29 cellular contexts compared by ENCODE assay signal in genomic region chr5:88214655-88215054, GRCh38. TPM values are rescaled to one million over a fixed set of nuclear protein-coding genes. Genes with fewer than 3 reads are reported as not detected.
A peak's percentile ranks its signal among the peaks of the same experiment; 100 is the strongest.
DNase-seq lines count a peak whose midpoint lies in the region; ATAC-seq, FAIRE-seq and TF ChIP-seq lines count a peak whose summit lies in the region.
"Had no signal": no experiment of that assay in that cellular context is flagged by ENCODE, and none has a peak within 500 bp of the region (broad histone marks: within the 10 kb centered on the region; RNA-seq: fewer than 3 reads in every experiment).

No MANE protein-coding gene starts in this region.

- H3K9ac ChIP-seq in GM12878 (ENCODE audit: control insufficient read depth, insufficient read depth, low read length), result no peak overlapping the region

- no peaks in the 10 kb centered on the region for H4K20me1 ChIP-seq in GM12878 (ENCODE audit: control insufficient read depth, insufficient read depth)

- peaks cover 2 to 21% of the 10 kb centered on the region in 2 experiments; a peak in 3 of 4 replicates for H3K36me3 ChIP-seq in GM12878 (ENCODE audit: control insufficient read depth in 2 of 2, insufficient read depth in 2 of 2, low read length in 1 of 2)

- intact Hi-C loops in GM12878 (cut with micrococcal nuclease; ENCODE audit: unreplicated experiment), result no loop called here

- POLR2A ChIA-PET in GM12878 (lab: Charles Lee), result no interaction called here

- BruUV-seq in GM12878 (replicated peaks; lab: Mats Ljungman, UMichigan), result no TSS peak

- FAIRE-seq in GM12878 (lab: Jason Lieb, UNC), result no peak
- FAIRE-seq: endometrium, islet of Langerhans had no signal

- no peaks in the 10 kb centered on the region for H3K79me2 ChIP-seq in GM12878 (ENCODE audit: control insufficient read depth, insufficient read depth, low read length)

- TF ChIP-seq EP300 in GM12878 (IDR thresholded peaks at IDR 0.05; ENCODE audit: borderline replicate concordance in 1 of 2, control insufficient read depth in 1 of 2, low read depth in 2 of 2, low read length in 2 of 2), result no peak

- peak overlapping the region; percentile 13; the same call in 1 of the 2 replicates for H3K27ac ChIP-seq in GM12878 (ENCODE audit: control insufficient read depth, insufficient read depth)
- H3K27ac ChIP-seq: esophagus muscularis mucosa, foreskin keratinocyte, HL-60, left ventricle myocardium inferior, skin epidermis, suprapubic skin, WERI-Rb-1 had no signal

- no peak for TF ChIP-seq RAD21 in GM12878 (IDR thresholded peaks at IDR 0.05; ENCODE audit: insufficient read depth, low read depth, low read length)

- TF ChIP-seq POLR2A in GM12878 (IDR thresholded peaks at IDR 0.05; ENCODE audit: low read depth, low read length), result no peak

- no peak overlapping the region for H3K4me2 ChIP-seq in GM12878 (ENCODE audit: control insufficient read depth, insufficient read depth)

- CTCF ChIA-PET in GM12878 (lab: Yijun Ruan, JAX), result interaction anchor here (1.2 to 1.5 kb wide), 2 partner anchors 17 to 442 kb away, joined by 3 to 5 read pairs; no protein-coding TSS in a partner anchor

- H3K27me3 ChIP-seq in GM12878 (replicated peaks in 1 of 2; ENCODE audit: control insufficient read depth in 2 of 2, insufficient read depth in 2 of 2, low read length in 1 of 2), result no peaks in the 10 kb centered on the region
- H3K27me3 ChIP-seq: esophagus muscularis mucosa, foreskin keratinocyte, suprapubic skin had no signal

- ATAC-seq in GM18498 (IDR thresholded peaks at IDR 0.05; ENCODE audit: unreplicated experiment) (peak; percentile 61), GM21619 (IDR thresholded peaks at IDR 0.05; ENCODE audit: unreplicated experiment) (peak; percentile 60), HG02938 (IDR thresholded peaks at IDR 0.05; ENCODE audit: unreplicated experiment) (peak; percentile 47), GM12878 (no peak)
- ATAC-seq: foreskin keratinocyte had no signal

- TF ChIP-seq CTCF in GM12878 (IDR thresholded peaks at IDR 0.05 in 2 of 3, conservative IDR thresholded peaks at IDR 0.05 in 1 of 3; ENCODE audit: control insufficient read depth in 2 of 3, extremely low read depth in 1 of 3, insufficient read depth in 1 of 3, low read depth in 3 of 3, low read length in 3 of 3), result no peak

- no peaks in the 10 kb centered on the region; the same call in 1 of the 2 replicates for H3K4me1 ChIP-seq in GM12878 (ENCODE audit: control insufficient read depth, insufficient read depth, low read length)
- H3K4me1 ChIP-seq: esophagus muscularis mucosa, foreskin keratinocyte, left ventricle myocardium inferior had no signal

- RAD21 ChIA-PET in GM12878 (lab: Charles Lee; ENCODE audit: unreplicated experiment), result no interaction called here

- SMC1A ChIA-PET in GM12878 (lab: Charles Lee; ENCODE audit: uncharacterized antibody, unreplicated experiment), result no interaction called here

- DNase-seq in GM12878 (ENCODE audit: low read depth, low spot score) (no peak), OCI-M1 (lab: John Stamatoyannopoulos, UW) (no peak), AG20443 (ENCODE audit: low spot score) (no peak), AG08395 (ENCODE audit: low spot score) (no peak), amniotic stem cell (lab: John Stamatoyannopoulos, UW) (no peak)
- DNase-seq: activated CD4-positive, alpha-beta T cell treated with anti-CD3 and anti-CD28 coated beads, Interleukin-2, amount 10 ng/mL, durations not matched to agents 7 days and 5 days; activated naive CD4-positive, alpha-beta T cell treated with Interleukin-2 at 50 U/mL for 16 hours; activated T-cell treated with anti-CD3 and anti-CD28 coated beads, Interleukin-2, amount 50 U/mL, for 48 hours; CD4-positive, alpha-beta memory T cell; foreskin keratinocyte; H7; head of caudate nucleus; KG1; left ventricle myocardium inferior; mesenchymal stem cell; NCI-H1092 treated with DMSO at 0.1 percent for 48 hours; NCI-H1694 treated with DMSO at 0.1 percent for 48 hours; stimulated activated naive CD4-positive, alpha-beta T cell; T1000; WERI-Rb-1 had no signal

- H3K9me3 ChIP-seq in GM12878 (replicated peaks; ENCODE audit: control insufficient read depth, insufficient read depth, low read length), result no peaks in the 10 kb centered on the region
- H3K9me3 ChIP-seq: esophagus muscularis mucosa, left ventricle myocardium inferior, suprapubic skin had no signal

- no peak overlapping the region for H3K4me3 ChIP-seq in GM12878
- H3K4me3 ChIP-seq: esophagus muscularis mucosa, left ventricle myocardium inferior, skin epidermis, suprapubic skin had no signal

- no peak overlapping the region for H2AFZ ChIP-seq in GM12878 (ENCODE audit: control insufficient read depth, low read depth, low read length)

- in situ Hi-C loops in GM12878 (cut with MboI), result no loop called here

TF ChIP-seq in GM12878, 131 proteins besides CTCF, POLR2A, EP300 and RAD21 (continues in another document):
- no peak for TF ChIP-seq SIX5 (IDR thresholded peaks at IDR 0.05; ENCODE audit: low read depth, low read length, severe bottlenecking)
- no peak for TF ChIP-seq HDGF (IDR thresholded peaks at IDR 0.05)
- TF ChIP-seq MYC (IDR thresholded peaks at IDR 0.05; ENCODE audit: insufficient read depth, insufficient read length, insufficient replicate concordance, low read length, severe bottlenecking), result no peak
- TF ChIP-seq CEBPZ (IDR thresholded peaks at IDR 0.05; ENCODE audit: low read depth, low read length), result no peak
- TF ChIP-seq SMARCA5 (IDR thresholded peaks at IDR 0.05), result no peak
- no peak for TF ChIP-seq SRF (IDR thresholded peaks at IDR 0.05; ENCODE audit: low read depth in 2 of 2, low read length in 2 of 2)

RNA-seq across cellular contexts. Expression of gene TMEM161B, which starts 54.0 kb away (rescaled TPM):
- 191 and 196 TPM in 2 replicates for total RNA-seq in GM12878 (2013; cell fraction: nucleolus; rRNA removed)
- total RNA-seq in GM12878 (2014; rRNA removed), result 26.1 and 30.5 TPM in 2 replicates
- 33.2 and 35.3 TPM in 2 replicates for total RNA-seq in GM12878 (2014; rRNA removed; fragmentation: Illumina TruSeq; extraction: Trizol)
- total RNA-seq in GM12878 (2021), result 22.6 and 23.9 TPM in 2 replicates
- 8.2 TPM for polyA plus RNA-seq in GM12878 (2011; ENCODE audit: low read depth)
- polyA plus RNA-seq in GM12878 (2011; rRNA removed), result 38.9 and 60.4 TPM in 2 replicates
- 10.3 and 11.1 TPM in 2 replicates for polyA plus RNA-seq in GM12878 (2011; cell fraction: cytosol; rRNA removed)
- 48.4 and 62.8 TPM in 2 replicates for polyA plus RNA-seq in GM12878 (2011; cell fraction: nucleus; rRNA removed)
- 10.9 and 14.3 TPM in 2 replicates for polyA plus RNA-seq in GM12878 (2012)
- 28.1 and 32.2 TPM in 2 replicates for polyA plus RNA-seq in GM12878 (2014; fragmentation: Illumina TruSeq; extraction: Trizol)
- 10 to 100 TPM; 23.0 to 30.0 TPM for polyA plus RNA-seq in GM12878 (2014; fragmentation: Nextera tagmentation; extraction: Ambion mirVana)
- 18.7 and 18.8 TPM in 2 replicates for polyA plus RNA-seq in GM12878 (2014; rRNA removed)
- 10 to 100 TPM; 13.8 to 15.4 TPM for polyA plus RNA-seq in GM12878 (2016; fragmentation: Nextera tagmentation; extraction: Ambion mirVana)
- polyA minus RNA-seq in GM12878 (2011; rRNA and poly(A)+ RNA removed), result 44.6 and 50.5 TPM in 2 replicates
- polyA minus RNA-seq in GM12878 (2011; cell fraction: cytosol; rRNA and poly(A)+ RNA removed), result 7.8 and 14.2 TPM in 2 replicates
- 93.5 and 124 TPM in 2 replicates for polyA minus RNA-seq in GM12878 (2011; cell fraction: nucleus; rRNA and poly(A)+ RNA removed)
